In the genomic region with DNA sequence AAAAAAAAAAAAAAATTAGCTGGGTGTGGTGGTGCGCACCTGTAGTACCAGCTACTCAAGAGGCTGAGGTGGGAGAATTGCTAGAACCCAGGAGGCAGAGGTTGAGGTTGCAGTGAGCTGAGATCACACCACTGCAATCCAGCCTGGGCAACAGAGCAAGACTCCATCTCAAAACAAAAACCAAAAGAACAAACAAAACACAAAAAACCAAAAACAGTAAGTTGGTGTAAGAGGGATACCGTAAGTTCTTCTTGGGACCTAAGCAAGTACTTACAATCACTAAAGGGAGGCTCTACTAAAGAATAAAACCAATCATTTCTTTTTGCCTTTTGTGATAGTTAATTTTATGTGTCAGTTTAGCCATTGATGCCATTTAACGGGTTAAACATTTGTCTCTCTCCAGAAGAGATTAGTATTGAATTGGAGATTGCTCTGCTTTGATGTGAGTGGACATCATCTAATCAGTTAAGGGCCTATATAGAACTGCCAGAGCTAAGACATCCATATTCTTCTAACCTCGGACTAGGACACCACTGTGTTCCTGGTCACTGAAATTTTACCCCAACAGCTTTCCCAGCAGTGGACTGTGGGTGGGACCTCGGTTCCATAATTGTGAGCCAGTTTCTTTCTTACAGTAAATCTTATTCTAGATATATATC, we compare ENCODE assay signal across 17 cellular contexts. TPM values are rescaled to one million over a fixed set of nuclear protein-coding genes. Genes with fewer than 3 reads are reported as not detected.
A peak's percentile ranks its signal among the peaks of the same experiment; 100 is the strongest.
DNase-seq lines count a peak whose midpoint lies in the region; ATAC-seq and TF ChIP-seq lines count a peak whose summit lies in the region.
"Had no signal": no experiment of that assay in that cellular context is flagged by ENCODE, and none has a peak within 500 bp of the region (broad histone marks: within the 10 kb centered on the region; RNA-seq: fewer than 3 reads in every experiment).

No MANE protein-coding gene starts in this region.

- peak overlapping the region in 4 of 7 donors; percentile 7 to 85 (median 62) for H3K27ac Mint-ChIP-seq in CD14-positive monocyte
- peak overlapping the region; percentile 61 for H3K27ac Mint-ChIP-seq in Calu3 (ENCODE audit: unreplicated experiment)
- H3K27ac Mint-ChIP-seq in WTC11, result no peak overlapping the region
- H3K27ac Mint-ChIP-seq in memory B cell, result peak overlapping the region; percentile 28
- H3K27ac Mint-ChIP-seq: type B pancreatic cell had no signal

- H3K4me1 Mint-ChIP-seq in CD14-positive monocyte (no peaks in the 10 kb centered on the region), Calu3 (ENCODE audit: low read depth, unreplicated experiment) (no peaks in the 10 kb centered on the region), WTC11 (no peaks in the 10 kb centered on the region), memory B cell (peaks cover 2% of the 10 kb centered on the region)

- BruUV-seq in Calu3 (replicated peaks; lab: Mats Ljungman, UMichigan), result no TSS peak

- H3K4me3 Mint-ChIP-seq in CD14-positive monocyte (no peak overlapping the region), Calu3 (ENCODE audit: low read depth, unreplicated experiment) (no peak overlapping the region), WTC11 (no peak overlapping the region), memory B cell (no peak overlapping the region)
- H3K4me3 Mint-ChIP-seq: activated T-helper 17 cell treated with anti-CD3 and anti-CD28 coated beads, Interleukin-2, amount 50 U/mL, for 72 hours; type B pancreatic cell had no signal

- TF ChIP-seq CTCF in CD14-positive monocyte (IDR thresholded peaks at IDR 0.05), result no peak
- TF ChIP-seq CTCF in Calu3 (IDR thresholded peaks at IDR 0.05; ENCODE audit: unreplicated experiment), result no peak
- no peak for TF ChIP-seq CTCF in WTC11 (IDR thresholded peaks at IDR 0.05)

- CTCF ChIA-PET in Calu3 (lab: Charles Lee), result no interaction called here
- CTCF ChIA-PET in WTC11 (lab: Charles Lee), result interaction anchor here (0.5 to 1.0 kb wide), 2 partner anchors 26 to 50 kb away, joined by 4 to 6 read pairs; no protein-coding TSS in a partner anchor

- POLR2A ChIA-PET in WTC11 (lab: Charles Lee), result interaction anchor here (3.7 kb wide), 1 partner anchor 10 kb away, joined by 28 read pairs; the partner anchor contains the start of gene ETF1

- intact Hi-C loops in CD14-positive monocyte (cut with micrococcal nuclease) (no loop called here), Calu3 (cut with micrococcal nuclease; ENCODE audit: unreplicated experiment) (no loop called here)

- H3K36me3 Mint-ChIP-seq in CD14-positive monocyte (peaks cover 48 to 73% of the 10 kb centered on the region in 2 donors), Calu3 (ENCODE audit: insufficient read depth, unreplicated experiment) (peaks cover 86% of the 10 kb centered on the region), WTC11 (peaks cover 52% of the 10 kb centered on the region), memory B cell (peaks cover 19% of the 10 kb centered on the region)

- H3K9me3 Mint-ChIP-seq in CD14-positive monocyte, result no peaks in the 10 kb centered on the region
- H3K9me3 Mint-ChIP-seq in Calu3 (ENCODE audit: low read depth, unreplicated experiment), result no peaks in the 10 kb centered on the region
- peaks cover 4% of the 10 kb centered on the region; the same call in 1 of the 2 replicates for H3K9me3 Mint-ChIP-seq in WTC11
- no peaks in the 10 kb centered on the region for H3K9me3 Mint-ChIP-seq in memory B cell
- H3K9me3 Mint-ChIP-seq: activated T-helper 17 cell treated with anti-CD3 and anti-CD28 coated beads, Interleukin-2, amount 50 U/mL, for 72 hours; type B pancreatic cell had no signal

- no peak for ATAC-seq in WTC11
- ATAC-seq in memory B cell (ENCODE audit: low read depth), result no peak
- ATAC-seq in HG02981 (IDR thresholded peaks at IDR 0.05; ENCODE audit: unreplicated experiment), result no peak
- ATAC-seq: activated T-helper 17 cell treated with anti-CD3 and anti-CD28 coated beads, Interleukin-2, amount 50 U/mL, for 72 hours; left colon had no signal

- peaks cover 0 to 1% (median 0%) of the 10 kb centered on the region in 3 donors for H3K27me3 Mint-ChIP-seq in CD14-positive monocyte (ENCODE audit: low read depth in 3 of 3)
- no peaks in the 10 kb centered on the region for H3K27me3 Mint-ChIP-seq in Calu3 (ENCODE audit: unreplicated experiment)
- H3K27me3 Mint-ChIP-seq in WTC11 (ENCODE audit: low read depth), result no peaks in the 10 kb centered on the region
- H3K27me3 Mint-ChIP-seq in memory B cell, result no peaks in the 10 kb centered on the region
- H3K27me3 Mint-ChIP-seq: activated T-helper 17 cell treated with anti-CD3 and anti-CD28 coated beads, Interleukin-2, amount 50 U/mL, for 72 hours; type B pancreatic cell had no signal

- DNase-seq in CD14-positive monocyte (ENCODE audit: low spot score) (no peak), Calu3 (no peak), WTC11 (ENCODE audit: low spot score) (no peak), memory B cell (ENCODE audit: low spot score in 2 of 2) (no peak), ecto neural progenitor cell (ENCODE audit: low spot score) (no peak), NCI-H748 treated with DMSO at 0.1 percent for 48 hours (lab: John Stamatoyannopoulos, UW) (no peak)
- no peak for DNase-seq in stimulated activated CD4-positive, alpha-beta T cell treated with anti-CD3 and anti-CD28 coated beads, Interleukin-2, amount 100 ng/mL, for 24 hours
- DNase-seq: head of caudate nucleus; left colon; NCI-H1092 treated with DMSO at 0.1 percent for 48 hours; NCI-H2029 treated with DMSO at 0.1 percent for 48 hours; NCI-H510A; Right ventricle myocardium superior; stimulated activated CD4-positive, alpha-beta T cell treated with anti-CD3 and anti-CD28 coated beads, Interleukin-2, amount 100 ng/mL, for 48 hours had no signal

TF ChIP-seq in WTC11, 78 proteins besides CTCF, POLR2A, EP300 and RAD21:
- TF ChIP-seq ERG (CRISPR knock-in tag; IDR thresholded peaks at IDR 0.05) (no peak; the same call in 1 of the 2 replicates), EMX1 (CRISPR knock-in tag; IDR thresholded peaks at IDR 0.05) (0 out of 2 replicates have a peak, but pooled peaks have one; percentile 16), JAZF1 (CRISPR knock-in tag; IDR thresholded peaks at IDR 0.05) (no peak)
- TF ChIP-seq, protein P1, sequence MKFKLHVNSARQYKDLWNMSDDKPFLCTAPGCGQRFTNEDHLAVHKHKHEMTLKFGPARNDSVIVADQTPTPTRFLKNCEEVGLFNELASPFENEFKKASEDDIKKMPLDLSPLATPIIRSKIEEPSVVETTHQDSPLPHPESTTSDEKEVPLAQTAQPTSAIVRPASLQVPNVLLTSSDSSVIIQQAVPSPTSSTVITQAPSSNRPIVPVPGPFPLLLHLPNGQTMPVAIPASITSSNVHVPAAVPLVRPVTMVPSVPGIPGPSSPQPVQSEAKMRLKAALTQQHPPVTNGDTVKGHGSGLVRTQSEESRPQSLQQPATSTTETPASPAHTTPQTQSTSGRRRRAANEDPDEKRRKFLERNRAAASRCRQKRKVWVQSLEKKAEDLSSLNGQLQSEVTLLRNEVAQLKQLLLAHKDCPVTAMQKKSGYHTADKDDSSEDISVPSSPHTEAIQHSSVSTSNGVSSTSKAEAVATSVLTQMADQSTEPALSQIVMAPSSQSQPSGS (CRISPR knock-in tag; IDR thresholded peaks at IDR 0.05; ENCODE audit: borderline replicate concordance, low read depth), result no peak
- TF ChIP-seq, protein P2, sequence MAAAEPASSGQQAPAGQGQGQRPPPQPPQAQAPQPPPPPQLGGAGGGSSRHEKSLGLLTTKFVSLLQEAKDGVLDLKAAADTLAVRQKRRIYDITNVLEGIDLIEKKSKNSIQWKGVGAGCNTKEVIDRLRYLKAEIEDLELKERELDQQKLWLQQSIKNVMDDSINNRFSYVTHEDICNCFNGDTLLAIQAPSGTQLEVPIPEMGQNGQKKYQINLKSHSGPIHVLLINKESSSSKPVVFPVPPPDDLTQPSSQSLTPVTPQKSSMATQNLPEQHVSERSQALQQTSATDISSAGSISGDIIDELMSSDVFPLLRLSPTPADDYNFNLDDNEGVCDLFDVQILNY (CRISPR knock-in tag; IDR thresholded peaks at IDR 0.05), result no peak
- TF ChIP-seq, protein P3, sequence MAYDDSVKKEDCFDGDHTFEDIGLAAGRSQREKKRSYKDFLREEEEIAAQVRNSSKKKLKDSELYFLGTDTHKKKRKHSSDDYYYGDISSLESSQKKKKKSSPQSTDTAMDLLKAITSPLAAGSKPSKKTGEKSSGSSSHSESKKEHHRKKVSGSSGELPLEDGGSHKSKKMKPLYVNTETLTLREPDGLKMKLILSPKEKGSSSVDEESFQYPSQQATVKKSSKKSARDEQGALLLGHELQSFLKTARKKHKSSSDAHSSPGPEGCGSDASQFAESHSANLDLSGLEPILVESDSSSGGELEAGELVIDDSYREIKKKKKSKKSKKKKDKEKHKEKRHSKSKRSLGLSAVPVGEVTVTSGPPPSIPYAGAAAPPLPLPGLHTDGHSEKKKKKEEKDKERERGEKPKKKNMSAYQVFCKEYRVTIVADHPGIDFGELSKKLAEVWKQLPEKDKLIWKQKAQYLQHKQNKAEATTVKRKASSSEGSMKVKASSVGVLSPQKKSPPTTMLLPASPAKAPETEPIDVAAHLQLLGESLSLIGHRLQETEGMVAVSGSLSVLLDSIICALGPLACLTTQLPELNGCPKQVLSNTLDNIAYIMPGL (CRISPR knock-in tag; IDR thresholded peaks at IDR 0.05), result no peak

RNA-seq across cellular contexts. Expression of gene ETF1, which starts 10.5 kb away (rescaled TPM):
- polyA plus RNA-seq in CD14-positive monocyte, result 10 to 100 TPM; 61.6 to 71.4 TPM
- total RNA-seq in Calu3 (2022), result 159 and 164 TPM in 2 replicates
- 110 to 137 TPM (median 115 TPM) in 3 replicates for total RNA-seq in WTC11 (2021)

RNA-seq across cellular contexts. Expression of gene HSPA9, which starts 21.6 kb away (rescaled TPM):
- polyA plus RNA-seq in CD14-positive monocyte, result 10 to 100 TPM; 67.8 to 82.4 TPM
- total RNA-seq in Calu3 (2022) (455 and 460 TPM in 2 replicates), WTC11 (2021) (313 to 414 TPM (median 328 TPM) in 3 replicates)
